Comparison of ENCODE assay signal across 12 cellular contexts in genomic region chr17:20010886-20011402, GRCh38. TPM values are rescaled to one million over a fixed set of nuclear protein-coding genes. Genes with fewer than 3 reads are reported as not detected.
A peak's percentile ranks its signal among the peaks of the same experiment; 100 is the strongest.
DNase-seq lines count a peak whose midpoint lies in the region; ATAC-seq and TF ChIP-seq lines count a peak whose summit lies in the region.
"Had no signal": no experiment of that assay in that cellular context is flagged by ENCODE, and none has a peak within 500 bp of the region (broad histone marks: within the 10 kb centered on the region; RNA-seq: fewer than 3 reads in every experiment).

No MANE protein-coding gene starts in this region.

- H3K27ac ChIP-seq in Panc1 (ENCODE audit: low read length) (peak overlapping the region; percentile 96), esophagus squamous epithelium (peak overlapping the region in 3 of 4 donors; percentile 56 to 87 (median 77)), substantia nigra (ENCODE audit: low read depth, low read length, poor library complexity, severe bottlenecking) (peak overlapping the region; percentile 82)
- H3K27ac ChIP-seq: hepatocyte had no signal

- H3K4me1 ChIP-seq in Panc1 (ENCODE audit: control insufficient read depth, insufficient read depth, low read length) (no peaks in the 10 kb centered on the region; the same call in 1 of the 2 replicates), esophagus squamous epithelium (peaks cover 0 to 36% (median 5%) of the 10 kb centered on the region in 3 donors)

- peaks cover 47% of the 10 kb centered on the region for H3K27me3 Mint-ChIP-seq in activated CD8-positive, alpha-beta memory T cell treated with anti-CD3 and anti-CD28 coated beads, Interleukin-2, amount 10 ng/mL, durations not matched to agents 7 days and 5 days

- H3K9me3 ChIP-seq in Panc1 (ENCODE audit: control insufficient read depth, insufficient read depth, low read depth, low read length) (0 out of 2 replicates have a peak, but pooled peaks cover 7% of the 10 kb centered on the region), esophagus squamous epithelium (no peaks in the 10 kb centered on the region)
- H3K9me3 ChIP-seq: sigmoid colon, SK-N-SH had no signal

- H3K4me3 Mint-ChIP-seq in activated CD8-positive, alpha-beta memory T cell treated with anti-CD3 and anti-CD28 coated beads, Interleukin-2, amount 10 ng/mL, durations not matched to agents 7 days and 5 days = peak overlapping the region; percentile 73

- POLR2A ChIA-PET in Panc1 (lab: Charles Lee) = no interaction called here

- H3K27me3 ChIP-seq in Panc1 (ENCODE audit: control insufficient read depth, insufficient read depth, low read length) = no peaks in the 10 kb centered on the region
- H3K27me3 ChIP-seq in esophagus squamous epithelium = peaks cover 0 to 13% (median 0%) of the 10 kb centered on the region in 4 donors

- no peak for DNase-seq in activated CD8-positive, alpha-beta memory T cell treated with anti-CD3 and anti-CD28 coated beads, Interleukin-2, amount 10 ng/mL, durations not matched to agents 7 days and 5 days
- DNase-seq in activated CD8-positive, alpha-beta memory T cell treated with anti-CD3 and anti-CD28 coated beads, Interleukin-2, amount 50 U/mL, for 48 hours = no peak
- DNase-seq in Panc1 (ENCODE audit: low read depth, low spot score) (no peak), esophagus squamous epithelium (lab: John Stamatoyannopoulos, UW) (no peak), substantia nigra (lab: John Stamatoyannopoulos, UW) (peak in 1 of 49 donors; percentile 25), dermis blood vessel endothelial cell (no peak), CD1c-positive myeloid dendritic cell (ENCODE audit: extremely low spot score) (no peak)
- DNase-seq: aorta, sigmoid colon had no signal

- ATAC-seq in activated CD8-positive, alpha-beta memory T cell treated with anti-CD3 and anti-CD28 coated beads, Interleukin-2, amount 10 ng/mL, durations not matched to agents 7 days and 5 days = no peak
- ATAC-seq in Panc1 (no peak), GM21360 (IDR thresholded peaks at IDR 0.05; ENCODE audit: unreplicated experiment) (no peak)

- H3K9me3 Mint-ChIP-seq in activated CD8-positive, alpha-beta memory T cell treated with anti-CD3 and anti-CD28 coated beads, Interleukin-2, amount 10 ng/mL, durations not matched to agents 7 days and 5 days (ENCODE audit: low read depth) = no peaks in the 10 kb centered on the region

- CTCF ChIA-PET in activated CD8-positive, alpha-beta memory T cell treated with anti-CD3 and anti-CD28 coated beads, Interleukin-2, amount 10 ng/mL, durations not matched to agents 7 days and 5 days (lab: Charles Lee) = interaction anchor here (1.0 to 3.8 kb wide), 8 partner anchors 9 to 648 kb away, joined by 3 to 26 read pairs (median 12); partner anchors contain the start of gene AKAP10
- CTCF ChIA-PET in Panc1 (lab: Charles Lee) = interaction anchor here (0.5 kb wide), 1 partner anchor 310 kb away, joined by 3 read pairs; no protein-coding TSS in a partner anchor

- intact Hi-C loops in Panc1 (cut with micrococcal nuclease; ENCODE audit: unreplicated experiment) (loop anchor here (5.0 kb wide), 1 partner anchor 81 kb away; no protein-coding TSS in a partner anchor), esophagus squamous epithelium (cut with DNase I) (no loop called here)

- H3K4me3 ChIP-seq in Panc1 (ENCODE audit: low read depth in 2 of 2, low read length in 2 of 2) (peak overlapping the region; percentile 70 to 87), esophagus squamous epithelium (peak overlapping the region in 1 of 4 donors; percentile 81)
- H3K4me3 ChIP-seq: hepatocyte had no signal

- no peaks in the 10 kb centered on the region for H3K36me3 Mint-ChIP-seq in activated CD8-positive, alpha-beta memory T cell treated with anti-CD3 and anti-CD28 coated beads, Interleukin-2, amount 10 ng/mL, durations not matched to agents 7 days and 5 days

- TF ChIP-seq CTCF in Panc1 (IDR thresholded peaks at IDR 0.05) (no peak), esophagus squamous epithelium (IDR thresholded peaks at IDR 0.05) (no peak)

- no peak overlapping the region for H3K27ac Mint-ChIP-seq in activated CD8-positive, alpha-beta memory T cell treated with anti-CD3 and anti-CD28 coated beads, Interleukin-2, amount 10 ng/mL, durations not matched to agents 7 days and 5 days

- no peak for TF ChIP-seq POLR2A in esophagus squamous epithelium (IDR thresholded peaks at IDR 0.05)

- peaks cover 14% of the 10 kb centered on the region for H3K4me1 Mint-ChIP-seq in activated CD8-positive, alpha-beta memory T cell treated with anti-CD3 and anti-CD28 coated beads, Interleukin-2, amount 10 ng/mL, durations not matched to agents 7 days and 5 days

- no TSS peak for BruUV-seq in Panc1 (replicated peaks; lab: Mats Ljungman, UMichigan)

- 57 to 76% methylated on average over 1 of the region's 1 CpG for WGBS in esophagus squamous epithelium, 2 donors

- no peaks in the 10 kb centered on the region for H3K36me3 ChIP-seq in Panc1 (ENCODE audit: control insufficient read depth, insufficient read depth, low read length)
- H3K36me3 ChIP-seq in esophagus squamous epithelium = no peaks in the 10 kb centered on the region
- H3K36me3 ChIP-seq: sigmoid colon had no signal

- in situ Hi-C loops in Panc1 (cut with HindIII; ENCODE audit: low pct_unique_long_range_greater_than_20kb, low sequenced_read_pairs) = no loop called here

RNA-seq across cellular contexts. Expression of gene SPECC1, which starts 1.8 kb away (rescaled TPM):
- total RNA-seq in activated CD8-positive, alpha-beta memory T cell treated with anti-CD3 and anti-CD28 coated beads, Interleukin-2, amount 10 ng/mL, durations not matched to agents 7 days and 5 days = 10 to 100 TPM; 11.4 to 17.6 TPM
- total RNA-seq in Panc1 (2021; ENCODE audit: unreplicated experiment) (80.8 TPM), esophagus squamous epithelium (10 to 100 TPM; 13.8 to 29.6 (median 19.0) TPM), dermis blood vessel endothelial cell (1.7 and 3.1 TPM in 2 replicates)
- 35.0 TPM for polyA plus RNA-seq in Panc1 (2012; ENCODE audit: insufficient read length)

RNA-seq across cellular contexts. Expression of gene AKAP10, which starts 33.3 kb away (rescaled TPM):
- 10 to 100 TPM; 34.3 to 44.6 TPM for total RNA-seq in activated CD8-positive, alpha-beta memory T cell treated with anti-CD3 and anti-CD28 coated beads, Interleukin-2, amount 10 ng/mL, durations not matched to agents 7 days and 5 days
- total RNA-seq in Panc1 (2021; ENCODE audit: unreplicated experiment) = 24.6 TPM
- polyA plus RNA-seq in Panc1 (2012; ENCODE audit: insufficient read length) = 11.7 TPM
- 10 to 100 TPM in 3 of 4 donors, 1 to 10 TPM in 1; 8.2 to 24.6 (median 16.4) TPM for total RNA-seq in esophagus squamous epithelium
- total RNA-seq in dermis blood vessel endothelial cell = 23.8 and 26.1 TPM in 2 replicates
